Comparison of ENCODE assay signal across 36 cellular contexts in genomic region chr13:49342404-49342803, GRCh38.
"Had no signal": no experiment of that assay in that cellular context is flagged by ENCODE, and none has a peak within 500 bp of the region (broad histone marks: within the 10 kb centered on the region; RNA-seq: fewer than 3 reads in every experiment).

No MANE protein-coding gene starts in this region.

- H3K4me3 Mint-ChIP-seq: activated B cell treated with CpG ODN at 0.5 μM for 24 hours; activated CD4-positive, alpha-beta memory T cell treated with anti-CD3 and anti-CD28 coated beads for 36 hours; activated CD4-positive, alpha-beta T cell treated with anti-CD3 and anti-CD28 coated beads, Interleukin-2, amount 10 ng/mL, durations not matched to agents 24 days and 14 days; activated CD8-positive, alpha-beta T cell treated with anti-CD3 and anti-CD28 coated beads for 36 hours; activated naive CD4-positive, alpha-beta T cell treated with anti-CD3 and anti-CD28 coated beads for 36 hours; activated naive CD8-positive, alpha-beta T cell treated with anti-CD3 and anti-CD28 coated beads for 36 hours; activated T-cell treated with anti-CD3 and anti-CD28 coated beads, Interleukin-2, amount 50 U/mL, for 4 hours; activated T-cell treated with anti-CD3 and anti-CD28 coated beads, Interleukin-2, amount 50 U/mL, for 72 hours; activated T-helper 1 cell treated with anti-CD3 and anti-CD28 coated beads, Interleukin-12 subunit alpha, Interleukin-12 subunit beta, Interleukin-2, Interleukin-4 antibody, amounts not matched to agents 30 ng/mL and 10 ng/mL and 1 ng/mL, durations not matched to agents 14 hours and 24 hours and 36 hours; activated T-helper 17 cell treated with anti-CD3 and anti-CD28 coated beads, Interleukin-2, amount 50 U/mL, for 72 hours; T-helper 1 cell treated with Interleukin-12 subunit alpha and Interleukin-12 subunit beta and Interleukin-4 antibody, amounts not matched to agents 30 μg/mL and 1 μg/mL, for 36 hours; T-helper 2 cell treated with Interferon-gamma antibody and Interleukin-4, amounts not matched to agents 5 μg/mL and 100 μg/mL, for 36 hours had no signal

- H3K4me1 ChIP-seq: breast epithelium had no signal

- H3K9me3 ChIP-seq: adrenal gland, body of pancreas, breast epithelium had no signal

- H3K27ac ChIP-seq: adrenal gland, body of pancreas, brain microvascular endothelial cell, breast epithelium, VCaP had no signal

- H3K27ac Mint-ChIP-seq: activated B cell treated with CpG ODN at 0.5 μM for 24 hours; activated CD4-positive, alpha-beta memory T cell treated with anti-CD3 and anti-CD28 coated beads for 36 hours; activated CD4-positive, alpha-beta T cell treated with anti-CD3 and anti-CD28 coated beads, Interleukin-2, amount 10 ng/mL, durations not matched to agents 24 days and 14 days; activated CD8-positive, alpha-beta T cell treated with anti-CD3 and anti-CD28 coated beads for 36 hours; activated naive CD4-positive, alpha-beta T cell treated with anti-CD3 and anti-CD28 coated beads for 36 hours; activated naive CD4-positive, alpha-beta T cell treated with anti-CD3 and anti-CD28 coated beads, Interleukin-2, amount 50 U/mL, for 72 hours; activated naive CD8-positive, alpha-beta T cell treated with anti-CD3 and anti-CD28 coated beads for 36 hours; activated T-cell treated with anti-CD3 and anti-CD28 coated beads, Interleukin-2, amount 50 U/mL, for 72 hours; activated T-helper 1 cell treated with anti-CD3 and anti-CD28 coated beads, Interleukin-12 subunit alpha, Interleukin-12 subunit beta, Interleukin-2, Interleukin-4 antibody, amounts not matched to agents 30 ng/mL and 10 ng/mL and 1 ng/mL, durations not matched to agents 14 hours and 24 hours and 36 hours; activated T-helper 17 cell treated with anti-CD3 and anti-CD28 coated beads, Interleukin-2, amount 50 U/mL, for 72 hours; T-helper 1 cell treated with Interleukin-12 subunit alpha and Interleukin-12 subunit beta and Interleukin-4 antibody, amounts not matched to agents 30 μg/mL and 1 μg/mL, for 36 hours; T-helper 2 cell treated with Interferon-gamma antibody and Interleukin-4, amounts not matched to agents 5 μg/mL and 100 μg/mL, for 36 hours had no signal

- H3K4me3 ChIP-seq: adrenal gland, body of pancreas, breast epithelium had no signal

- ATAC-seq: activated CD8-positive, alpha-beta T cell treated with anti-CD3 and anti-CD28 coated beads for 36 hours; activated naive CD4-positive, alpha-beta T cell treated with anti-CD3 and anti-CD28 coated beads, Interleukin-2, amount 50 U/mL, for 72 hours; activated T-cell treated with anti-CD3 and anti-CD28 coated beads, Interleukin-2, amount 50 U/mL, for 4 hours; activated T-cell treated with anti-CD3 and anti-CD28 coated beads, Interleukin-2, amount 50 U/mL, for 72 hours; activated T-helper 17 cell treated with anti-CD3 and anti-CD28 coated beads, Interleukin-2, amount 50 U/mL, for 72 hours; body of pancreas had no signal

- FAIRE-seq: TTC549 had no signal

- H3K27me3 ChIP-seq: adrenal gland, body of pancreas, brain microvascular endothelial cell, breast epithelium had no signal

- DNase-seq: activated B cell treated with CpG ODN at 0.5 μM for 24 hours; activated CD4-positive, alpha-beta memory T cell treated with anti-CD3 and anti-CD28 coated beads for 36 hours; activated CD4-positive, alpha-beta T cell treated with anti-CD3 and anti-CD28 coated beads for 4 hours; activated CD4-positive, alpha-beta T cell treated with anti-CD3 and anti-CD28 coated beads, Interleukin-2, amount 10 ng/mL, durations not matched to agents 24 days and 14 days; activated CD4-positive, alpha-beta T cell treated with anti-CD3 and anti-CD28 coated beads, Interleukin-2, amount 50 U/mL, for 1 hour; activated CD4-positive, alpha-beta T cell treated with anti-CD3 and anti-CD28 coated beads, Interleukin-2, amount 50 U/mL, for 4 hours; activated CD4-positive, CD25-positive, alpha-beta regulatory T cell treated with anti-CD3 and anti-CD28 coated beads, Interleukin-2, amount 50 U/mL, for 72 hours; activated CD8-positive, alpha-beta memory T cell treated with anti-CD3 and anti-CD28 coated beads, Interleukin-2, amount 50 U/mL, for 4 hours; activated CD8-positive, alpha-beta T cell treated with anti-CD3 and anti-CD28 coated beads for 36 hours; activated effector memory CD4-positive, alpha-beta T cell treated with anti-CD3 and anti-CD28 coated beads, Interleukin-2, amount 50 U/mL, for 16 hours; activated gamma-delta T cell treated with Interleukin-2 at 50 U/mL for 16 hours; activated naive CD4-positive, alpha-beta T cell; activated naive CD4-positive, alpha-beta T cell treated with anti-CD3 and anti-CD28 coated beads for 36 hours; activated naive CD4-positive, alpha-beta T cell treated with anti-CD3 and anti-CD28 coated beads, Interleukin-2, amount 50 U/mL, for 16 hours; activated naive CD8-positive, alpha-beta T cell treated with anti-CD3 and anti-CD28 coated beads for 36 hours; activated T-cell treated with anti-CD3 and anti-CD28 coated beads for 4 hours; activated T-cell treated with anti-CD3 and anti-CD28 coated beads, Interleukin-2, amount 50 U/mL, for 1 hour; activated T-cell treated with anti-CD3 and anti-CD28 coated beads, Interleukin-2, amount 50 U/mL, for 4 hours; activated T-cell treated with anti-CD3 and anti-CD28 coated beads, Interleukin-2, amount 50 U/mL, for 72 hours; adrenal gland; amniotic stem cell; aorta; body of pancreas; brain microvascular endothelial cell; central memory CD4-positive, alpha-beta T cell; T-helper 1 cell; T-helper 2 cell; T-helper 9 cell had no signal

- H3K36me3 Mint-ChIP-seq: activated naive CD8-positive, alpha-beta T cell treated with anti-CD3 and anti-CD28 coated beads for 36 hours had no signal

- H3K27me3 Mint-ChIP-seq: activated B cell treated with CpG ODN at 0.5 μM for 24 hours; activated CD4-positive, alpha-beta memory T cell treated with anti-CD3 and anti-CD28 coated beads for 36 hours; activated CD4-positive, alpha-beta T cell treated with anti-CD3 and anti-CD28 coated beads, Interleukin-2, amount 10 ng/mL, durations not matched to agents 24 days and 14 days; activated CD8-positive, alpha-beta T cell treated with anti-CD3 and anti-CD28 coated beads for 36 hours; activated naive CD8-positive, alpha-beta T cell treated with anti-CD3 and anti-CD28 coated beads for 36 hours; activated T-helper 17 cell treated with anti-CD3 and anti-CD28 coated beads, Interleukin-2, amount 50 U/mL, for 72 hours had no signal

- H3K4me1 Mint-ChIP-seq: activated B cell treated with CpG ODN at 0.5 μM for 24 hours; activated CD4-positive, alpha-beta T cell treated with anti-CD3 and anti-CD28 coated beads, Interleukin-2, amount 10 ng/mL, durations not matched to agents 24 days and 14 days; activated T-helper 17 cell treated with anti-CD3 and anti-CD28 coated beads, Interleukin-2, amount 50 U/mL, for 72 hours had no signal

- H3K9me3 Mint-ChIP-seq: activated B cell treated with CpG ODN at 0.5 μM for 24 hours; activated CD4-positive, alpha-beta memory T cell treated with anti-CD3 and anti-CD28 coated beads for 36 hours; activated CD4-positive, alpha-beta T cell treated with anti-CD3 and anti-CD28 coated beads, Interleukin-2, amount 10 ng/mL, durations not matched to agents 24 days and 14 days; activated CD8-positive, alpha-beta T cell treated with anti-CD3 and anti-CD28 coated beads for 36 hours; activated naive CD4-positive, alpha-beta T cell treated with anti-CD3 and anti-CD28 coated beads for 36 hours; activated naive CD4-positive, alpha-beta T cell treated with anti-CD3 and anti-CD28 coated beads, Interleukin-2, amount 50 U/mL, for 72 hours; activated naive CD8-positive, alpha-beta T cell treated with anti-CD3 and anti-CD28 coated beads for 36 hours; activated T-cell treated with anti-CD3 and anti-CD28 coated beads, Interleukin-2, amount 50 U/mL, for 4 hours; activated T-cell treated with anti-CD3 and anti-CD28 coated beads, Interleukin-2, amount 50 U/mL, for 72 hours; activated T-helper 1 cell treated with anti-CD3 and anti-CD28 coated beads, Interleukin-12 subunit alpha, Interleukin-12 subunit beta, Interleukin-2, Interleukin-4 antibody, amounts not matched to agents 30 ng/mL and 10 ng/mL and 1 ng/mL, durations not matched to agents 14 hours and 24 hours and 36 hours; activated T-helper 17 cell treated with anti-CD3 and anti-CD28 coated beads, Interleukin-2, amount 50 U/mL, for 72 hours; T-helper 1 cell treated with Interleukin-12 subunit alpha and Interleukin-12 subunit beta and Interleukin-4 antibody, amounts not matched to agents 30 μg/mL and 1 μg/mL, for 36 hours; T-helper 2 cell treated with Interferon-gamma antibody and Interleukin-4, amounts not matched to agents 5 μg/mL and 100 μg/mL, for 36 hours had no signal

- H3K36me3 ChIP-seq: brain microvascular endothelial cell, breast epithelium had no signal
